26 cellular contexts compared by ENCODE assay signal in genomic region chr20:19416627-19417026, GRCh38.
"Had no signal": no experiment of that assay in that cellular context is flagged by ENCODE, and none has a peak within 500 bp of the region (broad histone marks: within the 10 kb centered on the region; RNA-seq: fewer than 3 reads in every experiment).

No MANE protein-coding gene starts in this region.

- ATAC-seq: natural killer cell treated with Interleukin-12 subunit alpha and Interleukin-12 subunit beta and Interleukin-15 and Interleukin-18, amount 100 ng/mL, for 72 hours; psoas muscle; right cardiac atrium; stimulated activated effector memory CD8-positive, alpha-beta T cell treated with anti-CD3 and anti-CD28 coated beads, Interleukin-12 subunit alpha, Interleukin-12 subunit beta, amount 100 ng/mL, for 72 hours; stimulated activated naive B cell treated with anti-CD40 and anti-IgM and Interleukin-4, amounts not matched to agents 10 μg/mL and 1 μg/mL and 100 μg/mL, for 72 hours had no signal

- H3K4me3 ChIP-seq: neural progenitor cell, ovary, psoas muscle, right lobe of liver, sigmoid colon, stomach, thoracic aorta, thyroid gland, tibial nerve, upper lobe of left lung, vagina had no signal

- H3K4me1 Mint-ChIP-seq: neural progenitor cell; stimulated activated effector memory CD8-positive, alpha-beta T cell treated with anti-CD3 and anti-CD28 coated beads, Interleukin-12 subunit alpha, Interleukin-12 subunit beta, amount 100 ng/mL, for 72 hours; stimulated activated naive B cell treated with anti-CD40 and anti-IgM and Interleukin-4, amounts not matched to agents 10 μg/mL and 1 μg/mL and 100 μg/mL, for 72 hours had no signal

- DNase-seq: occipital lobe; ovary; posterior cingulate gyrus; psoas muscle; right cardiac atrium; right lobe of liver; sigmoid colon; small intestine; stimulated activated CD4-positive, alpha-beta T cell treated with anti-CD3 and anti-CD28 coated beads, Interleukin-15, amount 100 ng/mL, for 24 hours; stimulated activated CD4-positive, alpha-beta T cell treated with anti-CD3 and anti-CD28 coated beads, Interleukin-2, amount 100 ng/mL, for 24 hours; stimulated activated CD4-positive, alpha-beta T cell treated with anti-CD3 and anti-CD28 coated beads, Interleukin-2, amount 100 ng/mL, for 48 hours; stimulated activated CD4-positive, alpha-beta T cell treated with anti-CD3 and anti-CD28 coated beads, Interleukin-4, amount 100 ng/mL, for 24 hours; stimulated activated naive B cell treated with anti-CD40 and anti-IgM and Interleukin-4, amounts not matched to agents 10 μg/mL and 1 μg/mL and 100 μg/mL, for 72 hours; stimulated activated naive CD4-positive, alpha-beta T cell treated with Interleukin-2 at 50 U/mL for 16 hours; stomach; thyroid gland; trophoblast cell; upper lobe of left lung had no signal

- H3K36me3 Mint-ChIP-seq: natural killer cell treated with Interleukin-12 subunit alpha and Interleukin-12 subunit beta and Interleukin-15 and Interleukin-18, amount 100 ng/mL, for 72 hours; neural progenitor cell; stimulated activated effector memory CD8-positive, alpha-beta T cell treated with anti-CD3 and anti-CD28 coated beads, Interleukin-12 subunit alpha, Interleukin-12 subunit beta, amount 100 ng/mL, for 72 hours; stimulated activated naive B cell treated with anti-CD40 and anti-IgM and Interleukin-4, amounts not matched to agents 10 μg/mL and 1 μg/mL and 100 μg/mL, for 72 hours had no signal

- H3K27me3 Mint-ChIP-seq: stimulated activated naive CD8-positive, alpha-beta T cell treated with anti-CD3 and anti-CD28 coated beads, Interleukin-15, Interleukin-2, amounts not matched to agents 100 ng/mL and 50 ng/mL, for 24 hours had no signal

- H3K27ac Mint-ChIP-seq: natural killer cell treated with Interleukin-12 subunit alpha and Interleukin-12 subunit beta and Interleukin-15 and Interleukin-18, amount 100 ng/mL, for 72 hours; neural progenitor cell; progenitor cell of endocrine pancreas; stimulated activated effector memory CD8-positive, alpha-beta T cell treated with anti-CD3 and anti-CD28 coated beads, Interleukin-12 subunit alpha, Interleukin-12 subunit beta, amount 100 ng/mL, for 72 hours; stimulated activated naive B cell treated with anti-CD40 and anti-IgM and Interleukin-4, amounts not matched to agents 10 μg/mL and 1 μg/mL and 100 μg/mL, for 72 hours; stimulated activated naive CD8-positive, alpha-beta T cell treated with anti-CD3 and anti-CD28 coated beads, Interleukin-15, Interleukin-2, amounts not matched to agents 100 ng/mL and 50 ng/mL, for 24 hours had no signal

- H3K9me3 Mint-ChIP-seq: neural progenitor cell had no signal

- H3K4me3 Mint-ChIP-seq: natural killer cell treated with Interleukin-12 subunit alpha and Interleukin-12 subunit beta and Interleukin-15 and Interleukin-18, amount 100 ng/mL, for 72 hours; neural progenitor cell; stimulated activated effector memory CD8-positive, alpha-beta T cell treated with anti-CD3 and anti-CD28 coated beads, Interleukin-12 subunit alpha, Interleukin-12 subunit beta, amount 100 ng/mL, for 72 hours; stimulated activated naive B cell treated with anti-CD40 and anti-IgM and Interleukin-4, amounts not matched to agents 10 μg/mL and 1 μg/mL and 100 μg/mL, for 72 hours; stimulated activated naive CD8-positive, alpha-beta T cell treated with anti-CD3 and anti-CD28 coated beads, Interleukin-15, Interleukin-2, amounts not matched to agents 100 ng/mL and 50 ng/mL, for 24 hours had no signal
